In genomic region chr10:101032637-101033201, GRCh38 we compare ENCODE assay signal across 8 cellular contexts. TPM values are rescaled to one million over a fixed set of nuclear protein-coding genes. Genes with fewer than 3 reads are reported as not detected.
DNase-seq lines count a peak whose midpoint lies in the region; ATAC-seq and TF ChIP-seq lines count a peak whose summit lies in the region.

No MANE protein-coding gene starts in this region.

- H3K36me3 Mint-ChIP-seq in CD8-positive, alpha-beta memory T cell: peaks cover 0 to 49% (median 5%) of the 10 kb centered on the region in 3 donors

- H3K9me3 ChIP-seq in CD8-positive, alpha-beta memory T cell (ENCODE audit: low read length): no peaks in the 10 kb centered on the region
- no peaks in the 10 kb centered on the region for H3K9me3 ChIP-seq in sigmoid colon

- peak overlapping the region; percentile 92 to 98 (median 93) for H3K4me3 Mint-ChIP-seq in CD8-positive, alpha-beta memory T cell

- H3K9me3 Mint-ChIP-seq in CD8-positive, alpha-beta memory T cell: no peaks in the 10 kb centered on the region

- H3K27me3 ChIP-seq in CD8-positive, alpha-beta memory T cell (ENCODE audit: insufficient read depth, low read length, poor library complexity, severe bottlenecking): no peaks in the 10 kb centered on the region
- H3K27me3 ChIP-seq in sigmoid colon: peaks cover 0 to 10% (median 0%) of the 10 kb centered on the region in 3 donors

- H3K27me3 Mint-ChIP-seq in CD8-positive, alpha-beta memory T cell: peaks cover 3 to 4% of the 10 kb centered on the region in 2 donors

- in situ Hi-C loops in astrocyte of the spinal cord (cut with HindIII; ENCODE audit: low sequenced_read_pairs): no loop called here

- DNase-seq in CD8-positive, alpha-beta memory T cell: peak in 3 of 5 donors; percentile 35 to 71 (median 41)
- DNase-seq in T-helper 1 cell: peak in 3 of 5 donors; percentile 25 to 68 (median 35)
- peak; percentile 89 for DNase-seq in astrocyte of the spinal cord (ENCODE audit: low read depth, low spot score)
- DNase-seq in sigmoid colon: peak; percentile 88
- DNase-seq in NCI-H2107 treated with DMSO at 0.1 percent for 48 hours (lab: John Stamatoyannopoulos, UW; ENCODE audit: unreplicated experiment): no peak

- H3K36me3 ChIP-seq in CD8-positive, alpha-beta memory T cell (ENCODE audit: insufficient read depth, low read length): peaks cover 12% of the 10 kb centered on the region
- H3K36me3 ChIP-seq in sigmoid colon: peaks cover 18 to 31% (median 29%) of the 10 kb centered on the region in 4 donors

- CTCF ChIA-PET in CD8-positive, alpha-beta memory T cell (lab: Charles Lee): interaction anchor here (1.2 to 6.4 kb wide), 4 partner anchors 9 to 35 kb away, joined by 4 to 54 read pairs (median 16); no protein-coding TSS in a partner anchor

- H3K4me3 ChIP-seq in CD8-positive, alpha-beta memory T cell (ENCODE audit: low read length): peak overlapping the region; percentile 85
- H3K4me3 ChIP-seq in astrocyte of the spinal cord (ENCODE audit: low read depth, low read length): peak overlapping the region; percentile 91
- peak overlapping the region; percentile 15 for H3K4me3 ChIP-seq in iPS-11a (ENCODE audit: low read depth, low read length)
- H3K4me3 ChIP-seq in sigmoid colon: peak overlapping the region; percentile 66 to 85 (median 76)

- POLR2A ChIA-PET in CD8-positive, alpha-beta memory T cell (lab: Charles Lee): interaction anchor here (0.6 to 1.3 kb wide), 2 partner anchors 10 to 34 kb away, joined by 3 to 5 read pairs; no protein-coding TSS in a partner anchor

- TF ChIP-seq CTCF in astrocyte of the spinal cord (IDR thresholded peaks at IDR 0.05; ENCODE audit: low read depth, low read length) (no peak), sigmoid colon (IDR thresholded peaks at IDR 0.05) (no peak)

- ATAC-seq in HG03045 (IDR thresholded peaks at IDR 0.05; ENCODE audit: unreplicated experiment): peak; percentile 8
- ATAC-seq in HG02970 (IDR thresholded peaks at IDR 0.05; ENCODE audit: low FRiP score, unreplicated experiment): no peak

- peaks cover 18 to 25% (median 22%) of the 10 kb centered on the region in 3 donors for H3K4me1 Mint-ChIP-seq in CD8-positive, alpha-beta memory T cell

- peak overlapping the region; percentile 94 to 100 (median 98) for H3K27ac Mint-ChIP-seq in CD8-positive, alpha-beta memory T cell

- WGBS in sigmoid colon, 2 donors: 12 to 16% methylated on average over 6 of the region's 6 CpGs

- intact Hi-C loops in sigmoid colon (cut with DNase I): loop anchor here (5.0 to 10.0 kb wide), 2 partner anchors 35 to 322 kb away; partner anchors contain the start of gene BTRC

- no peak for TF ChIP-seq POLR2A in sigmoid colon (IDR thresholded peaks at IDR 0.05)

- peaks cover 15% of the 10 kb centered on the region for H3K4me1 ChIP-seq in CD8-positive, alpha-beta memory T cell (ENCODE audit: insufficient read depth, low read length)
- peaks cover 0 to 28% (median 20%) of the 10 kb centered on the region in 4 donors for H3K4me1 ChIP-seq in sigmoid colon

- TF ChIP-seq EP300 in sigmoid colon (IDR thresholded peaks at IDR 0.05): no peak

- peak overlapping the region; percentile 94 for H3K27ac ChIP-seq in CD8-positive, alpha-beta memory T cell (ENCODE audit: low read depth, low read length)
- H3K27ac ChIP-seq in sigmoid colon: peak overlapping the region; percentile 91 to 98 (median 96)

RNA-seq across cellular contexts. Expression of gene SFXN3, which starts 1.7 kb away (rescaled TPM):
- total RNA-seq in CD8-positive, alpha-beta memory T cell: 10 to 100 TPM; 25.2 to 26.5 TPM
- polyA plus RNA-seq in CD8-positive, alpha-beta memory T cell: 17.6 TPM
- total RNA-seq in sigmoid colon: 10 to 100 TPM; 17.5 to 57.1 (median 43.5) TPM
- 10 to 100 TPM in 2 of 3 donors, 1 to 10 TPM in 1; 9.5 to 16.9 (median 11.4) TPM for polyA plus RNA-seq in sigmoid colon

RNA-seq across cellular contexts. Expression of gene PDZD7, which starts 1.8 kb away (rescaled TPM):
- total RNA-seq in CD8-positive, alpha-beta memory T cell: under 1 TPM; 0.31 to 0.33 TPM
- 0.23 TPM for polyA plus RNA-seq in CD8-positive, alpha-beta memory T cell
- 1 to 10 TPM in 3 of 4 donors, under 1 TPM in 1; 0.16 to 2.4 (median 1.3) TPM for total RNA-seq in sigmoid colon
- under 1 TPM in 2 of 3 donors, not detected in 1; 0.60 to 0.70 TPM for polyA plus RNA-seq in sigmoid colon

RNA-seq across cellular contexts. Expression of gene KAZALD1, which starts 29.1 kb away (rescaled TPM):
- under 1 TPM; 0.18 to 0.20 TPM for total RNA-seq in CD8-positive, alpha-beta memory T cell
- not detected for polyA plus RNA-seq in CD8-positive, alpha-beta memory T cell
- total RNA-seq in sigmoid colon: 1 to 10 TPM in 3 of 4 donors, under 1 TPM in 1; 0.49 to 3.9 (median 3.0) TPM
- polyA plus RNA-seq in sigmoid colon: 10 to 100 TPM; 15.6 to 40.2 (median 25.7) TPM

RNA-seq across cellular contexts. Expression of gene LZTS2, which starts 33.1 kb away (rescaled TPM):
- total RNA-seq in CD8-positive, alpha-beta memory T cell: 10 to 100 TPM; 10.9 to 11.5 TPM
- 19.7 TPM for polyA plus RNA-seq in CD8-positive, alpha-beta memory T cell
- 100 to 1,000 TPM in 3 of 4 donors, 10 to 100 TPM in 1; 82.3 to 169 (median 116) TPM for total RNA-seq in sigmoid colon
- polyA plus RNA-seq in sigmoid colon: 10 to 100 TPM; 10.9 to 36.7 (median 23.4) TPM

RNA-seq across cellular contexts. Expression of gene TWNK, which starts 45.4 kb away (rescaled TPM):
- total RNA-seq in CD8-positive, alpha-beta memory T cell: 10 to 100 TPM; 40.6 to 44.3 TPM
- 8.2 TPM for polyA plus RNA-seq in CD8-positive, alpha-beta memory T cell
- 1 to 10 TPM; 3.3 to 4.6 (median 4.1) TPM for total RNA-seq in sigmoid colon
- 1 to 10 TPM; 2.4 to 9.0 (median 2.8) TPM for polyA plus RNA-seq in sigmoid colon

Comparison
In these comparisons a context has a peak if more than half of its experiments do, and no peak if none do; other contexts are left out.
1. H3K4me3 ChIP-seq: peak in every context shown above with its lines; median percentile 91 in astrocyte of the spinal cord; 85 in CD8-positive, alpha-beta memory T cell; 76 in sigmoid colon; 15 in iPS-11a.